In genomic region chr10:91344117-91344856, GRCh38 we compare ENCODE assay signal across 27 cellular contexts.
"Had no signal": no experiment of that assay in that cellular context is flagged by ENCODE, and none has a peak within 500 bp of the region (broad histone marks: within the 10 kb centered on the region; RNA-seq: fewer than 3 reads in every experiment).

No MANE protein-coding gene starts in this region.

- H3K4me3 ChIP-seq: esophagus muscularis mucosa, heart right ventricle, lung, ovary, psoas muscle, sigmoid colon, testis, tibial artery, upper lobe of right lung, uterus had no signal

- H3K9me3 ChIP-seq: esophagus muscularis mucosa, heart right ventricle, ovary, psoas muscle, sigmoid colon, testis, tibial artery, upper lobe of right lung, uterus had no signal

- DNase-seq: cortex of kidney; effector memory CD8-positive, alpha-beta T cell; foreskin melanocyte; glutamatergic neuron; heart right ventricle; hippocampal formation; natural killer cell; occipital lobe; ovary; posterior cingulate gyrus; psoas muscle; right cardiac atrium; sigmoid colon; stimulated activated CD4-positive, alpha-beta T cell treated with anti-CD3 and anti-CD28 coated beads, Interleukin-2, amount 100 ng/mL, for 24 hours; stimulated activated CD4-positive, alpha-beta T cell treated with anti-CD3 and anti-CD28 coated beads, Interleukin-4, amount 100 ng/mL, for 24 hours; stimulated activated naive CD8-positive, alpha-beta T cell treated with anti-CD3 and anti-CD28 coated beads, Interleukin-15, Interleukin-2, amounts not matched to agents 100 U/mL and 50 U/mL, for 24 hours; substantia nigra; testis; tibial artery; upper lobe of right lung; uterus had no signal

- H3K4me1 ChIP-seq: testis, upper lobe of right lung, uterus had no signal

- H3K27me3 ChIP-seq: esophagus muscularis mucosa, heart right ventricle, ovary, sigmoid colon, testis, tibial artery, upper lobe of right lung, uterus had no signal

- H3K36me3 ChIP-seq: esophagus muscularis mucosa, heart right ventricle, ovary, sigmoid colon, tibial artery, upper lobe of right lung, uterus had no signal

- FAIRE-seq: endometrium, islet of Langerhans had no signal

- H3K27ac ChIP-seq: esophagus muscularis mucosa, heart right ventricle, ovary, sigmoid colon, testis, tibial artery, upper lobe of right lung, uterus had no signal

- ATAC-seq: effector memory CD8-positive, alpha-beta T cell; heart right ventricle; left lobe of liver; natural killer cell; psoas muscle; right cardiac atrium; stimulated activated effector memory CD8-positive, alpha-beta T cell treated with anti-CD3 and anti-CD28 coated beads, Interleukin-12 subunit alpha, Interleukin-12 subunit beta, amount 100 ng/mL, for 72 hours; stimulated activated naive CD8-positive, alpha-beta T cell treated with anti-CD3 and anti-CD28 coated beads, Interleukin-15, Interleukin-2, amounts not matched to agents 100 U/mL and 50 U/mL, for 24 hours; upper lobe of right lung had no signal
